2 cellular contexts compared by ENCODE assay signal in the genomic region with DNA sequence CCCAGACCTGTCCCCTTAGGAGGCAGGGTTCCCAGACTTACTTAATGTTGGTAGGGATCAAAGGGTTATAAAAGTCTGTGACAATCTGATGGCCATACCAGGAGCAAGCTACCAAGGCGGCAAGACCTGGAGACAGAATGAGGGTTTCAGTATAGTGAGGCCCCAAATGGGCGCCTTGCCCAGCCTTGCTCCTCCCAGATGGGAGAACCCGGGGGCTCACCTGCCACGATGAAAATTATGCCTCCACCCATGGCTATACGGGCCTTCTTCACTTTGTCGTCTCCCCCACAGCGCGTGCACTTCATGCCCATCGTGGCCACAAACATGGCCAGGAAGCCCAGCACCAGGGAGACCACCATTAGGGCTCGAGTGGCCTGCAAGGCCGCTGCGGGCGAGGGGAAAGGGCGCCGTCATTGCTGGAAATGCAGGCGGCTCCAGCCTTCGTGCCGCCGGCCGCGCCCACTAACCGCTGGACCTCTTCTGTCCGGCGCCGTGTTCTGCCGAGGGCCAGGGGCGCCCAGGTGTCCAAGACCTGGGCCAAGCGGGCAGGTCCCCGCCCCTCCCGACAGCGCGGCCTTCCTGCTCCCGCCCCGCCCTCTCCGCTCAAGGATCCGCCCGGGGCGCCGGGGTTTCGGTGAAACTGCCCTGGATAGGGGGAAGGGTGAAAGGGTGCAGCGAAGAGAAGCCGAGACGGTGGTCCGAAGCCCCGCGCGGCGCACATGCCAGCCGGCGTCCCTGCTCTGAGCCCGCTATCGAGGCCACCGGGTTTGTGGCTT.
TF ChIP-seq lines count a peak whose summit lies in the region.

No MANE protein-coding gene starts in this region.

TF ChIP-seq in SK-N-SH treated with all-trans-retinoic acid at 6 μM for 48 hours, 23 proteins besides CTCF, POLR2A, EP300 and RAD21:
- TF ChIP-seq, protein P1, sequence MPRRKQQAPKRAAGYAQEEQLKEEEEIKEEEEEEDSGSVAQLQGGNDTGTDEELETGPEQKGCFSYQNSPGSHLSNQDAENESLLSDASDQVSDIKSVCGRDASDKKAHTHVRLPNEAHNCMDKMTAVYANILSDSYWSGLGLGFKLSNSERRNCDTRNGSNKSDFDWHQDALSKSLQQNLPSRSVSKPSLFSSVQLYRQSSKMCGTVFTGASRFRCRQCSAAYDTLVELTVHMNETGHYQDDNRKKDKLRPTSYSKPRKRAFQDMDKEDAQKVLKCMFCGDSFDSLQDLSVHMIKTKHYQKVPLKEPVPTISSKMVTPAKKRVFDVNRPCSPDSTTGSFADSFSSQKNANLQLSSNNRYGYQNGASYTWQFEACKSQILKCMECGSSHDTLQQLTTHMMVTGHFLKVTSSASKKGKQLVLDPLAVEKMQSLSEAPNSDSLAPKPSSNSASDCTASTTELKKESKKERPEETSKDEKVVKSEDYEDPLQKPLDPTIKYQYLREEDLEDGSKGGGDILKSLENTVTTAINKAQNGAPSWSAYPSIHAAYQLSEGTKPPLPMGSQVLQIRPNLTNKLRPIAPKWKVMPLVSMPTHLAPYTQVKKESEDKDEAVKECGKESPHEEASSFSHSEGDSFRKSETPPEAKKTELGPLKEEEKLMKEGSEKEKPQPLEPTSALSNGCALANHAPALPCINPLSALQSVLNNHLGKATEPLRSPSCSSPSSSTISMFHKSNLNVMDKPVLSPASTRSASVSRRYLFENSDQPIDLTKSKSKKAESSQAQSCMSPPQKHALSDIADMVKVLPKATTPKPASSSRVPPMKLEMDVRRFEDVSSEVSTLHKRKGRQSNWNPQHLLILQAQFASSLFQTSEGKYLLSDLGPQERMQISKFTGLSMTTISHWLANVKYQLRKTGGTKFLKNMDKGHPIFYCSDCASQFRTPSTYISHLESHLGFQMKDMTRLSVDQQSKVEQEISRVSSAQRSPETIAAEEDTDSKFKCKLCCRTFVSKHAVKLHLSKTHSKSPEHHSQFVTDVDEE (CRISPR knock-in tag; IDR thresholded peaks at IDR 0.05): no peak
- TF ChIP-seq ZNF70 (CRISPR knock-in tag; IDR thresholded peaks at IDR 0.05) (no peak), CSDC2 (CRISPR knock-in tag; IDR thresholded peaks at IDR 0.05) (no peak), ZNF8 (CRISPR knock-in tag; IDR thresholded peaks at IDR 0.05) (no peak), BACH2 (CRISPR knock-in tag; IDR thresholded peaks at IDR 0.05; ENCODE audit: borderline replicate concordance) (no peak), ZFP3 (CRISPR knock-in tag; IDR thresholded peaks at IDR 0.05) (no peak), OSR1 (CRISPR knock-in tag; IDR thresholded peaks at IDR 0.05) (no peak), ZFP30 (CRISPR knock-in tag; IDR thresholded peaks at IDR 0.05) (no peak), ARNTL (CRISPR knock-in tag; IDR thresholded peaks at IDR 0.05; ENCODE audit: borderline replicate concordance, low read depth) (no peak), GLIS3 (CRISPR knock-in tag; IDR thresholded peaks at IDR 0.05) (no peak)
- TF ChIP-seq, protein P2, sequence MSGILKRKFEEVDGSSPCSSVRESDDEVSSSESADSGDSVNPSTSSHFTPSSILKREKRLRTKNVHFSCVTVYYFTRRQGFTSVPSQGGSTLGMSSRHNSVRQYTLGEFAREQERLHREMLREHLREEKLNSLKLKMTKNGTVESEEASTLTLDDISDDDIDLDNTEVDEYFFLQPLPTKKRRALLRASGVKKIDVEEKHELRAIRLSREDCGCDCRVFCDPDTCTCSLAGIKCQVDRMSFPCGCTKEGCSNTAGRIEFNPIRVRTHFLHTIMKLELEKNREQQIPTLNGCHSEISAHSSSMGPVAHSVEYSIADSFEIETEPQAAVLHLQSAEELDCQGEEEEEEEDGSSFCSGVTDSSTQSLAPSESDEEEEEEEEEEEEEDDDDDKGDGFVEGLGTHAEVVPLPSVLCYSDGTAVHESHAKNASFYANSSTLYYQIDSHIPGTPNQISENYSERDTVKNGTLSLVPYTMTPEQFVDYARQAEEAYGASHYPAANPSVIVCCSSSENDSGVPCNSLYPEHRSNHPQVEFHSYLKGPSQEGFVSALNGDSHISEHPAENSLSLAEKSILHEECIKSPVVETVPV (CRISPR knock-in tag; IDR thresholded peaks at IDR 0.05): no peak

TF ChIP-seq in SK-N-SH, 30 proteins besides CTCF, POLR2A, EP300 and RAD21:
- TF ChIP-seq, protein P3, sequence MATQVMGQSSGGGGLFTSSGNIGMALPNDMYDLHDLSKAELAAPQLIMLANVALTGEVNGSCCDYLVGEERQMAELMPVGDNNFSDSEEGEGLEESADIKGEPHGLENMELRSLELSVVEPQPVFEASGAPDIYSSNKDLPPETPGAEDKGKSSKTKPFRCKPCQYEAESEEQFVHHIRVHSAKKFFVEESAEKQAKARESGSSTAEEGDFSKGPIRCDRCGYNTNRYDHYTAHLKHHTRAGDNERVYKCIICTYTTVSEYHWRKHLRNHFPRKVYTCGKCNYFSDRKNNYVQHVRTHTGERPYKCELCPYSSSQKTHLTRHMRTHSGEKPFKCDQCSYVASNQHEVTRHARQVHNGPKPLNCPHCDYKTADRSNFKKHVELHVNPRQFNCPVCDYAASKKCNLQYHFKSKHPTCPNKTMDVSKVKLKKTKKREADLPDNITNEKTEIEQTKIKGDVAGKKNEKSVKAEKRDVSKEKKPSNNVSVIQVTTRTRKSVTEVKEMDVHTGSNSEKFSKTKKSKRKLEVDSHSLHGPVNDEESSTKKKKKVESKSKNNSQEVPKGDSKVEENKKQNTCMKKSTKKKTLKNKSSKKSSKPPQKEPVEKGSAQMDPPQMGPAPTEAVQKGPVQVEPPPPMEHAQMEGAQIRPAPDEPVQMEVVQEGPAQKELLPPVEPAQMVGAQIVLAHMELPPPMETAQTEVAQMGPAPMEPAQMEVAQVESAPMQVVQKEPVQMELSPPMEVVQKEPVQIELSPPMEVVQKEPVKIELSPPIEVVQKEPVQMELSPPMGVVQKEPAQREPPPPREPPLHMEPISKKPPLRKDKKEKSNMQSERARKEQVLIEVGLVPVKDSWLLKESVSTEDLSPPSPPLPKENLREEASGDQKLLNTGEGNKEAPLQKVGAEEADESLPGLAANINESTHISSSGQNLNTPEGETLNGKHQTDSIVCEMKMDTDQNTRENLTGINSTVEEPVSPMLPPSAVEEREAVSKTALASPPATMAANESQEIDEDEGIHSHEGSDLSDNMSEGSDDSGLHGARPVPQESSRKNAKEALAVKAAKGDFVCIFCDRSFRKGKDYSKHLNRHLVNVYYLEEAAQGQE (IDR thresholded peaks at IDR 0.05; ENCODE audit: low read depth, low read length): no peak
- TF ChIP-seq RCOR1 (IDR thresholded peaks at IDR 0.05; ENCODE audit: low read length) (no peak), NRF1 (IDR thresholded peaks at IDR 0.05; ENCODE audit: low read depth, low read length) (no peak), EZH2phosphoT487 (IDR thresholded peaks at IDR 0.05; ENCODE audit: borderline replicate concordance, low read depth) (no peak), RFX5 (IDR thresholded peaks at IDR 0.05; ENCODE audit: low read length) (no peak), TAF1 (IDR thresholded peaks at IDR 0.05; ENCODE audit: borderline replicate concordance, low read depth, low read length) (no peak), FOXM1 (IDR thresholded peaks at IDR 0.05; ENCODE audit: low read depth) (no peak), FOSL2 (IDR thresholded peaks at IDR 0.05; ENCODE audit: borderline replicate concordance, low read depth) (no peak), POLR2AphosphoS5 (IDR thresholded peaks at IDR 0.05; ENCODE audit: low read depth, low read length) (no peak), GABPA (IDR thresholded peaks at IDR 0.05; ENCODE audit: low read depth) (no peak), MEF2A (IDR thresholded peaks at IDR 0.05; ENCODE audit: borderline replicate concordance, low read depth) (no peak), RXRA (IDR thresholded peaks at IDR 0.05; ENCODE audit: borderline replicate concordance, low read depth) (no peak), ELF1 (IDR thresholded peaks at IDR 0.05) (no peak), YY1 (IDR thresholded peaks at IDR 0.05; ENCODE audit: low read depth) (no peak), JUND (IDR thresholded peaks at IDR 0.05) (no peak)
- TF ChIP-seq, protein P4, sequence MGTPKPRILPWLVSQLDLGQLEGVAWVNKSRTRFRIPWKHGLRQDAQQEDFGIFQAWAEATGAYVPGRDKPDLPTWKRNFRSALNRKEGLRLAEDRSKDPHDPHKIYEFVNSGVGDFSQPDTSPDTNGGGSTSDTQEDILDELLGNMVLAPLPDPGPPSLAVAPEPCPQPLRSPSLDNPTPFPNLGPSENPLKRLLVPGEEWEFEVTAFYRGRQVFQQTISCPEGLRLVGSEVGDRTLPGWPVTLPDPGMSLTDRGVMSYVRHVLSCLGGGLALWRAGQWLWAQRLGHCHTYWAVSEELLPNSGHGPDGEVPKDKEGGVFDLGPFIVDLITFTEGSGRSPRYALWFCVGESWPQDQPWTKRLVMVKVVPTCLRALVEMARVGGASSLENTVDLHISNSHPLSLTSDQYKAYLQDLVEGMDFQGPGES (IDR thresholded peaks at IDR 0.05; ENCODE audit: low read depth, low read length): no peak
- TF ChIP-seq, protein P5, sequence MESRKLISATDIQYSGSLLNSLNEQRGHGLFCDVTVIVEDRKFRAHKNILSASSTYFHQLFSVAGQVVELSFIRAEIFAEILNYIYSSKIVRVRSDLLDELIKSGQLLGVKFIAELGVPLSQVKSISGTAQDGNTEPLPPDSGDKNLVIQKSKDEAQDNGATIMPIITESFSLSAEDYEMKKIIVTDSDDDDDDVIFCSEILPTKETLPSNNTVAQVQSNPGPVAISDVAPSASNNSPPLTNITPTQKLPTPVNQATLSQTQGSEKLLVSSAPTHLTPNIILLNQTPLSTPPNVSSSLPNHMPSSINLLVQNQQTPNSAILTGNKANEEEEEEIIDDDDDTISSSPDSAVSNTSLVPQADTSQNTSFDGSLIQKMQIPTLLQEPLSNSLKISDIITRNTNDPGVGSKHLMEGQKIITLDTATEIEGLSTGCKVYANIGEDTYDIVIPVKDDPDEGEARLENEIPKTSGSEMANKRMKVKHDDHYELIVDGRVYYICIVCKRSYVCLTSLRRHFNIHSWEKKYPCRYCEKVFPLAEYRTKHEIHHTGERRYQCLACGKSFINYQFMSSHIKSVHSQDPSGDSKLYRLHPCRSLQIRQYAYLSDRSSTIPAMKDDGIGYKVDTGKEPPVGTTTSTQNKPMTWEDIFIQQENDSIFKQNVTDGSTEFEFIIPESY (IDR thresholded peaks at IDR 0.05; ENCODE audit: borderline replicate concordance, low read depth): no peak
- TF ChIP-seq, protein P6, sequence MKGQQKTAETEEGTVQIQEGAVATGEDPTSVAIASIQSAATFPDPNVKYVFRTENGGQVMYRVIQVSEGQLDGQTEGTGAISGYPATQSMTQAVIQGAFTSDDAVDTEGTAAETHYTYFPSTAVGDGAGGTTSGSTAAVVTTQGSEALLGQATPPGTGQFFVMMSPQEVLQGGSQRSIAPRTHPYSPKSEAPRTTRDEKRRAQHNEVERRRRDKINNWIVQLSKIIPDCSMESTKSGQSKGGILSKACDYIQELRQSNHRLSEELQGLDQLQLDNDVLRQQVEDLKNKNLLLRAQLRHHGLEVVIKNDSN (IDR thresholded peaks at IDR 0.05; ENCODE audit: borderline replicate concordance, low read depth): no peak
